Comparison of ENCODE assay signal across 8 cellular contexts in the genomic region with DNA sequence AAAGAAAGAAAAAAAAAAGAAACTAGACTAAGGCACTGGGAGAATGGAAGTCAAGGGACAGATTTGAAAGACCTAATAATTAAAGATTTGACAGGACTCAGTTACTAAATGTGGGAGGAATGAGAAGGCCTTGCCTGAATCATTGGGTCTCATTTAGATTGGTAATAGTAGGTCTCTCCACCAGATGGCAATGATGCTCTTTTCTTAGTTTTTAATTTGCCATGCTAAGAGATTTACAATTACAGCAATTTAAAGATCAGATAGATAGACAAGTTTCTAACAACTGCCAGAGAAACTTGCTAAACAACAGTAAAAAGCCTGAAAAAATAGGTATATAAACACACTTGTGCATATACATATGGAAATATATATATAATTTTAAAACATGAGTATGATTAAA. TPM values are rescaled to one million over a fixed set of nuclear protein-coding genes. Genes with fewer than 3 reads are reported as not detected.
A peak's percentile ranks its signal among the peaks of the same experiment; 100 is the strongest.
DNase-seq lines count a peak whose midpoint lies in the region; ATAC-seq and TF ChIP-seq lines count a peak whose summit lies in the region.

No MANE protein-coding gene starts in this region.

- peak; percentile 24 for DNase-seq in NCI-H345 (lab: John Stamatoyannopoulos, UW)
- DNase-seq in NCI-H345 treated with DMSO at 0.1 percent for 48 hours (lab: John Stamatoyannopoulos, UW; ENCODE audit: unreplicated experiment): no peak
- peak; percentile 1 for DNase-seq in NCI-H1105 (lab: John Stamatoyannopoulos, UW)
- DNase-seq in effector CD8-positive, alpha-beta T cell (lab: John Stamatoyannopoulos, UW): no peak
- no peak for DNase-seq in activated T-cell treated with anti-CD3 and anti-CD28 coated beads, Interleukin-2, amount 50 U/mL, for 48 hours

- TF ChIP-seq CTCF in brain (conservative IDR thresholded peaks at IDR 0.05) (peak; percentile 77 to 79), liver (IDR thresholded peaks at IDR 0.05; ENCODE audit: low read depth, low read length, missing input control) (peak; percentile 61)

- no peak overlapping the region for H3K4me3 ChIP-seq in liver (ENCODE audit: low read depth in 1 of 3, low read length in 3 of 3)

- H3K9me3 Mint-ChIP-seq in brain: no peaks in the 10 kb centered on the region

- no peak overlapping the region for H3K27ac ChIP-seq in liver (ENCODE audit: low read depth in 1 of 2, low read length in 2 of 2)

- H3K36me3 ChIP-seq in liver (ENCODE audit: control insufficient read depth in 4 of 4, insufficient read depth in 3 of 4, low read depth in 1 of 4, low read length in 3 of 4): peaks cover 0 to 2% (median under 1%) of the 10 kb centered on the region in 4 donors

- H3K4me1 Mint-ChIP-seq in brain: peaks cover 9% of the 10 kb centered on the region

- H3K27me3 Mint-ChIP-seq in brain: no peaks in the 10 kb centered on the region

- peak overlapping the region in 2 of 5 experiments; percentile 18 to 26 for H3K27ac Mint-ChIP-seq in brain

- ATAC-seq in GM21423 (IDR thresholded peaks at IDR 0.05; ENCODE audit: unreplicated experiment): no peak

- H3K4me3 Mint-ChIP-seq in brain: no peak overlapping the region

- H3K4me1 ChIP-seq in liver (ENCODE audit: control insufficient read depth in 4 of 4, insufficient read depth in 4 of 4, low read length in 3 of 4): no peaks in the 10 kb centered on the region

- TF ChIP-seq RAD21 in liver (IDR thresholded peaks at IDR 0.05): peak; percentile 82 to 85

- H3K9ac ChIP-seq in liver (ENCODE audit: low read depth in 1 of 2, low read length in 2 of 2): no peak overlapping the region

- no peaks in the 10 kb centered on the region for H3K9me3 ChIP-seq in liver (ENCODE audit: control insufficient read depth in 4 of 4, low read length in 3 of 4)

- peaks cover 7% of the 10 kb centered on the region for H3K36me3 Mint-ChIP-seq in brain

- no peaks in the 10 kb centered on the region for H3K27me3 ChIP-seq in liver (ENCODE audit: control insufficient read depth in 4 of 4, insufficient read depth in 4 of 4, low read length in 3 of 4)

TF ChIP-seq in liver, 16 proteins besides CTCF, POLR2A, EP300 and RAD21:
- TF ChIP-seq, protein P1, sequence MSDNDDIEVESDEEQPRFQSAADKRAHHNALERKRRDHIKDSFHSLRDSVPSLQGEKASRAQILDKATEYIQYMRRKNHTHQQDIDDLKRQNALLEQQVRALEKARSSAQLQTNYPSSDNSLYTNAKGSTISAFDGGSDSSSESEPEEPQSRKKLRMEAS (IDR thresholded peaks at IDR 0.05): no peak
- no peak for TF ChIP-seq HNF4A (conservative IDR thresholded peaks at IDR 0.05)
- TF ChIP-seq HNF4G (IDR thresholded peaks at IDR 0.05): no peak
- TF ChIP-seq TAF1 (conservative IDR thresholded peaks at IDR 0.05): no peak
- TF ChIP-seq RXRA (IDR thresholded peaks at IDR 0.05): no peak
- no peak for TF ChIP-seq FOXA1 (IDR thresholded peaks at IDR 0.05)
- no peak for TF ChIP-seq EGR1 (IDR thresholded peaks at IDR 0.05; ENCODE audit: low read depth in 2 of 2)
- no peak for TF ChIP-seq NR2F2 (IDR thresholded peaks at IDR 0.05)
- TF ChIP-seq FOXA2 (IDR thresholded peaks at IDR 0.05): no peak
- TF ChIP-seq JUND (IDR thresholded peaks at IDR 0.05): no peak
TF ChIP-seq in liver: peak in this region for 0.

RNA-seq across cellular contexts. Expression of a gene that starts 15.3 kb away (rescaled TPM):
- polyA plus RNA-seq in brain (ENCODE audit: insufficient read depth, low read depth, low replicate concordance) (13.4 TPM), liver (1 to 10 TPM; 4.3 to 9.0 TPM)
- total RNA-seq in liver: 1 to 10 TPM; 5.8 to 8.5 TPM

RNA-seq across cellular contexts. Expression of a gene that starts 15.5 kb away (rescaled TPM):
- polyA plus RNA-seq in brain (ENCODE audit: insufficient read depth, low read depth, low replicate concordance) (19.3 TPM), liver (10 to 100 TPM in 1 of 2 donors, 1 to 10 TPM in 1; 8.2 to 19.3 TPM)
- 10 to 100 TPM; 10.1 to 12.7 TPM for total RNA-seq in liver

Comparison
In these comparisons a context has a peak if more than half of its experiments do, and no peak if none do; other contexts are left out.
1. DNase-seq: peak in NCI-H345 (single experiment) and NCI-H1105 (single experiment); none in NCI-H345 treated with DMSO at 0.1 percent for 48 hours (single experiment), effector CD8-positive, alpha-beta T cell (single experiment) and activated T-cell treated with anti-CD3 and anti-CD28 coated beads, Interleukin-2, amount 50 U/mL, for 48 hours (0 of 2).